In the genomic region with DNA sequence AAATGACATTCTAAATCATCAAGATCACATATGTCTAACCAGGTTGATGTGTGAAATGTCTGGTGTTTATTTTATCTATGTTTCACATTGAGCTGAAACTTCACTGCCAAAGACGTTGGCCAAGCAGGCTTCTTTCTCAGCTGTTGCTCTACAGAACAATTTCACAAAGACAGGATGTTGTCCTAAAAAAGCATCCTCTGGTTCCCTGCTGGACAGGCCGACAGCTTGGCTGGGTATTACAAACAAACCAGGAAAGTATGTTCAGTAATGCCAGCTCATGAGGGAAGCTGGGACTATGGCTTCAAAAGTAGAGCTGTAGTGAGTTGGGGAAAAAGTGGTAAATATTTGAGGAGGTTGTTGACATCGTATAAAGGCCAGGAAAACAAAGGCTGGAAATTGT, we compare ENCODE assay signal across 21 cellular contexts.
A peak's percentile ranks its signal among the peaks of the same experiment; 100 is the strongest.
DNase-seq lines count a peak whose midpoint lies in the region; ATAC-seq and TF ChIP-seq lines count a peak whose summit lies in the region.
"Had no signal": no experiment of that assay in that cellular context is flagged by ENCODE, and none has a peak within 500 bp of the region (broad histone marks: within the 10 kb centered on the region; RNA-seq: fewer than 3 reads in every experiment).

No MANE protein-coding gene starts in this region.

- H3K36me3 ChIP-seq in MG63, result no peaks in the 10 kb centered on the region
- no peaks in the 10 kb centered on the region for H3K36me3 ChIP-seq in esophagus muscularis mucosa
- H3K36me3 ChIP-seq: BLaER1 had no signal

- H3K36me3 Mint-ChIP-seq in CD14-positive monocyte, result peaks cover 0 to 2% of the 10 kb centered on the region in 2 donors
- H3K36me3 Mint-ChIP-seq in activated naive CD8-positive, alpha-beta T cell treated with anti-CD3 and anti-CD28 coated beads, Interleukin-2, amount 50 U/mL, for 24 hours (ENCODE audit: low read depth), result no peaks in the 10 kb centered on the region

- peaks cover 0 to 6% (median 2%) of the 10 kb centered on the region in 7 donors for H3K9me3 Mint-ChIP-seq in CD14-positive monocyte
- no peaks in the 10 kb centered on the region for H3K9me3 Mint-ChIP-seq in activated naive CD8-positive, alpha-beta T cell treated with anti-CD3 and anti-CD28 coated beads, Interleukin-2, amount 50 U/mL, for 24 hours
- H3K9me3 Mint-ChIP-seq: CD4-positive, alpha-beta T cell had no signal

- no peaks in the 10 kb centered on the region for H3K27me3 ChIP-seq in MG63
- no peaks in the 10 kb centered on the region for H3K27me3 ChIP-seq in esophagus muscularis mucosa
- H3K27me3 ChIP-seq: BLaER1 had no signal

- no peak for TF ChIP-seq EP300 in esophagus muscularis mucosa (IDR thresholded peaks at IDR 0.05)

- peak overlapping the region; percentile 55 to 84 (median 81) for H3K27ac Mint-ChIP-seq in CD14-positive monocyte
- H3K27ac Mint-ChIP-seq in activated naive CD8-positive, alpha-beta T cell treated with anti-CD3 and anti-CD28 coated beads, Interleukin-2, amount 50 U/mL, for 24 hours, result no peak overlapping the region
- H3K27ac Mint-ChIP-seq: CD4-positive, alpha-beta T cell had no signal

- peaks cover 52% of the 10 kb centered on the region for H3K4me1 Mint-ChIP-seq in CD14-positive monocyte
- H3K4me1 Mint-ChIP-seq in activated naive CD8-positive, alpha-beta T cell treated with anti-CD3 and anti-CD28 coated beads, Interleukin-2, amount 50 U/mL, for 24 hours, result no peaks in the 10 kb centered on the region

- DNase-seq in CD14-positive monocyte (ENCODE audit: low spot score) (no peak), MG63 (peak; percentile 64), esophagus muscularis mucosa (ENCODE audit: extremely low spot score) (no peak), posterior vena cava (ENCODE audit: low spot score) (peak; percentile 14), NCI-H1436 (lab: John Stamatoyannopoulos, UW) (no peak), GM03348 (ENCODE audit: low spot score) (no peak), NCI-H774 (lab: John Stamatoyannopoulos, UW) (no peak)
- DNase-seq in activated naive CD8-positive, alpha-beta T cell treated with anti-CD3 and anti-CD28 coated beads, Interleukin-2, amount 50 U/mL, for 24 hours, result no peak
- DNase-seq: CD4-positive, alpha-beta T cell; DMS53; HCEC 1CT; NCI-H1092 treated with DMSO at 0.1 percent for 48 hours; NCI-H1436 treated with DMSO at 0.1 percent for 48 hours; NCI-H187 treated with DMSO at 0.1 percent for 48 hours; NCI-H2107; NCI-H446; NCI-H524 treated with DMSO at 0.1 percent for 48 hours; NCI-H82; RPMI8226; SHP77 had no signal

- TF ChIP-seq CTCF in CD14-positive monocyte (IDR thresholded peaks at IDR 0.05) (no peak), esophagus muscularis mucosa (IDR thresholded peaks at IDR 0.05) (no peak)

- no peak overlapping the region for H3K4me3 ChIP-seq in MG63
- H3K4me3 ChIP-seq in esophagus muscularis mucosa, result no peak overlapping the region
- H3K4me3 ChIP-seq: BLaER1 had no signal

- ATAC-seq in activated naive CD8-positive, alpha-beta T cell treated with anti-CD3 and anti-CD28 coated beads, Interleukin-2, amount 50 U/mL, for 24 hours, result no peak

- WGBS in esophagus muscularis mucosa, result 44% methylated on average over 3 of the region's 3 CpGs

- intact Hi-C loops in CD14-positive monocyte (cut with micrococcal nuclease) (no loop called here), esophagus muscularis mucosa (cut with DNase I) (no loop called here), posterior vena cava (cut with DNase I) (no loop called here)

- H3K4me3 Mint-ChIP-seq in CD14-positive monocyte, result peak overlapping the region in 1 of 2 donors; percentile 31
- H3K4me3 Mint-ChIP-seq in activated naive CD8-positive, alpha-beta T cell treated with anti-CD3 and anti-CD28 coated beads, Interleukin-2, amount 50 U/mL, for 24 hours, result no peak overlapping the region
- H3K4me3 Mint-ChIP-seq: CD4-positive, alpha-beta T cell had no signal

- no peaks in the 10 kb centered on the region for H3K9me3 ChIP-seq in MG63
- peaks cover 0 to 4% (median 2%) of the 10 kb centered on the region in 4 donors for H3K9me3 ChIP-seq in esophagus muscularis mucosa
- H3K9me3 ChIP-seq: BLaER1 had no signal

- peak overlapping the region in 3 of 4 donors; percentile 28 to 56 (median 36) for H3K27ac ChIP-seq in esophagus muscularis mucosa (replicated peaks in 1 of 4)
- H3K27ac ChIP-seq: BLaER1 had no signal

- TF ChIP-seq POLR2A in esophagus muscularis mucosa (IDR thresholded peaks at IDR 0.05; ENCODE audit: low read depth), result no peak

- peaks cover 14 to 21% (median 16%) of the 10 kb centered on the region in 4 donors for H3K4me1 ChIP-seq in esophagus muscularis mucosa

- H3K27me3 Mint-ChIP-seq in CD14-positive monocyte (ENCODE audit: low read depth in 3 of 3), result peaks cover 1 to 3% (median 2%) of the 10 kb centered on the region in 3 donors
- peaks cover 19% of the 10 kb centered on the region for H3K27me3 Mint-ChIP-seq in activated naive CD8-positive, alpha-beta T cell treated with anti-CD3 and anti-CD28 coated beads, Interleukin-2, amount 50 U/mL, for 24 hours

Comparison
In these comparisons a context has a peak if more than half of its experiments do, and no peak if none do; other contexts are left out.
1. DNase-seq: peak in MG63 (single experiment) and posterior vena cava (single experiment); none in CD14-positive monocyte (single experiment), esophagus muscularis mucosa (single experiment), NCI-H1436 (single experiment), GM03348 (single experiment), activated naive CD8-positive, alpha-beta T cell treated with anti-CD3 and anti-CD28 coated beads, Interleukin-2, amount 50 U/mL, for 24 hours (single experiment) and NCI-H774 (single experiment).